ENCODE assay signal across 8 cellular contexts in genomic region chr11:130522284-130522961, GRCh38.
DNase-seq lines count a peak whose midpoint lies in the region; ATAC-seq and TF ChIP-seq lines count a peak whose summit lies in the region.

No MANE protein-coding gene starts in this region.

- intact Hi-C loops in Right ventricle myocardium superior (cut with DNase I) = loop anchor here (5.0 kb wide), 2 partner anchors 65 to 130 kb away; no protein-coding TSS in a partner anchor
- intact Hi-C loops in posterior vena cava (cut with DNase I) = no loop called here

- H3K27me3 ChIP-seq in Karpas-422 (ENCODE audit: low read length) = no peaks in the 10 kb centered on the region

- H3K79me2 ChIP-seq in Karpas-422 (ENCODE audit: low read length) = no peaks in the 10 kb centered on the region

- H3K36me3 ChIP-seq in Karpas-422 (ENCODE audit: insufficient read depth, low read length) = no peaks in the 10 kb centered on the region

- H4K20me1 ChIP-seq in Karpas-422 (ENCODE audit: insufficient read depth, low read depth, low read length) = no peaks in the 10 kb centered on the region

- H3K4me1 ChIP-seq in Karpas-422 (ENCODE audit: low read length) = no peaks in the 10 kb centered on the region

- DNase-seq in EL (peak; percentile 90), SK-N-DZ (ENCODE audit: low spot score) (peak; percentile 29), Right ventricle myocardium superior (peak; percentile 96), posterior vena cava (ENCODE audit: low spot score) (peak; percentile 97), CD1c-positive myeloid dendritic cell (ENCODE audit: extremely low spot score) (no peak), Karpas-422 (no peak), midbrain (lab: John Stamatoyannopoulos, UW) (no peak)

- H2AFZ ChIP-seq in Karpas-422 (ENCODE audit: low read length) = no peak overlapping the region

- H3K9me3 ChIP-seq in Karpas-422 (ENCODE audit: low read length) = no peaks in the 10 kb centered on the region

- TF ChIP-seq POLR2A in GM18505 (IDR thresholded peaks at IDR 0.05; ENCODE audit: borderline replicate concordance, extremely low read depth, insufficient read depth, insufficient read length) = no peak

- no peak overlapping the region for H3K9ac ChIP-seq in Karpas-422 (ENCODE audit: low read length)

- H3K27ac ChIP-seq in Karpas-422 (ENCODE audit: low read length) = no peak overlapping the region

- H3K9me2 ChIP-seq in Karpas-422 (replicated peaks; ENCODE audit: insufficient read depth, low read length) = no peaks in the 10 kb centered on the region

- peak; percentile 94 for ATAC-seq in Right ventricle myocardium superior (ENCODE audit: poor library complexity)
- no peak for ATAC-seq in GM18505 (IDR thresholded peaks at IDR 0.05; ENCODE audit: unreplicated experiment)

- H3K4me2 ChIP-seq in Karpas-422 (ENCODE audit: low read depth, low read length, poor library complexity, severe bottlenecking) = no peak overlapping the region

- H3K4me3 ChIP-seq in Karpas-422 (ENCODE audit: low read length) = no peak overlapping the region

Comparison
In these comparisons a context has a peak if more than half of its experiments do, and no peak if none do; other contexts are left out.
1. DNase-seq: peak in EL (single experiment), SK-N-DZ (single experiment), Right ventricle myocardium superior (single experiment) and posterior vena cava (single experiment); none in CD1c-positive myeloid dendritic cell (single experiment), Karpas-422 (single experiment) and midbrain (single experiment).